Comparison of ENCODE assay signal across 22 cellular contexts in the genomic region with DNA sequence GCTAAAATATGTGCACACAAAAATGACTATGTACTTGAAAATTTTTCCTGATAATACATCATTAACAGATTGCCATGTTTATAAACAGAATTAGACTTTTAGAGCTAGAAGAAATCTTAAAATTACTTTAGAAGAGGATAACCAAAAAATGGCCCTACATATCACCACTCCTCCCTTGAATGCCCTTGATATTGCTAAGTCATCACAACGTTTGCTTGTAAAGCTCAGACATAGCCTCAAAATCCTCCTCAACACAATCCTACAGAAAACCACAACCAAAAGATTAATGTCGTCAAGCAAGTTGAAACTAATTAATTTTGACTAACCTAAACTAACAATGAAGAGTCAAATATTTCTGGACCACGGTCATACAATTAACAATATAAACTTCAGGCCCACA.
"Had no signal": no experiment of that assay in that cellular context is flagged by ENCODE, and none has a peak within 500 bp of the region (broad histone marks: within the 10 kb centered on the region; RNA-seq: fewer than 3 reads in every experiment).

No MANE protein-coding gene starts in this region.

- H3K36me3 ChIP-seq: MG63 had no signal

- H3K27me3 ChIP-seq: MG63 had no signal

- H3K9ac ChIP-seq: SK-N-SH had no signal

- DNase-seq: Karpas-422, KBM-7, MG63, NCI-H1092, NCI-H1105 treated with DMSO at 0.1 percent for 48 hours, NCI-H1417 treated with DMSO at 0.1 percent for 48 hours, NCI-H146, NCI-H1694 treated with DMSO at 0.1 percent for 48 hours, NCI-H1930, NCI-H2081, NCI-H2107, NCI-H2227 treated with DMSO at 0.1 percent for 48 hours, NCI-H524, NCI-H526 treated with DMSO at 0.1 percent for 48 hours, NCI-H774, SHP77, SK-N-SH, SW 1271, T-cell had no signal

- H3K4me3 ChIP-seq: MG63 had no signal

- H3K4me2 ChIP-seq: SK-N-SH had no signal

- H3K27ac ChIP-seq: HL-60, RWPE1 had no signal

- H3K9me3 ChIP-seq: MG63, SK-N-SH had no signal

- ATAC-seq: Panc1, T-cell had no signal
